ENCODE assay signal across 8 cellular contexts in genomic region chr3:133944641-133945441, GRCh38. TPM values are rescaled to one million over a fixed set of nuclear protein-coding genes. Genes with fewer than 3 reads are reported as not detected.
DNase-seq lines count a peak whose midpoint lies in the region; ATAC-seq and TF ChIP-seq lines count a peak whose summit lies in the region.

No MANE protein-coding gene starts in this region.

- no peak overlapping the region for H3K9ac ChIP-seq in fibroblast of lung (ENCODE audit: insufficient read depth, low read length)

- H4K20me1 ChIP-seq in fibroblast of lung (ENCODE audit: control insufficient read depth, extremely low read depth, insufficient read depth, low read length), result no peaks in the 10 kb centered on the region

- H3K4me3 ChIP-seq in fibroblast of lung (replicated peaks in 1 of 4; ENCODE audit: control extremely low read depth in 1 of 4, insufficient read depth in 1 of 4, low read depth in 3 of 4, low read length in 4 of 4), result no peak overlapping the region
- no peak overlapping the region for H3K4me3 ChIP-seq in CD4-positive, alpha-beta memory T cell (ENCODE audit: low read length in 2 of 2)

- ATAC-seq in T-cell (replicated peaks in 1 of 4), result no peak

- no peak overlapping the region for H3K27ac Mint-ChIP-seq in CD4-positive, alpha-beta memory T cell
- no peak overlapping the region for H3K27ac Mint-ChIP-seq in T-cell

- peak overlapping the region; percentile 32 for H3K27ac ChIP-seq in fibroblast of lung (ENCODE audit: insufficient read depth, low read length)
- no peak overlapping the region for H3K27ac ChIP-seq in CD4-positive, alpha-beta memory T cell (ENCODE audit: low read depth, low read length)

- POLR2A ChIA-PET in CD4-positive, alpha-beta memory T cell (lab: Charles Lee; ENCODE audit: partially characterized antibody), result no interaction called here
- POLR2A ChIA-PET in T-cell (lab: Charles Lee), result no interaction called here

- no peak overlapping the region for H3K4me3 Mint-ChIP-seq in CD4-positive, alpha-beta memory T cell
- no peak overlapping the region for H3K4me3 Mint-ChIP-seq in T-cell

- TF ChIP-seq CTCF in fibroblast of lung (conservative IDR thresholded peaks at IDR 0.05 in 1 of 2, IDR thresholded peaks at IDR 0.05 in 1 of 2; ENCODE audit: low read depth in 1 of 2, low read length in 2 of 2), result peak in 1 of 2 donors; percentile 1

- H3K4me1 Mint-ChIP-seq in CD4-positive, alpha-beta memory T cell, result peaks cover 3 to 7% (median 6%) of the 10 kb centered on the region in 4 donors
- peaks cover 9 to 17% (median 11%) of the 10 kb centered on the region in 3 donors for H3K4me1 Mint-ChIP-seq in T-cell

- H3K9me3 Mint-ChIP-seq in CD4-positive, alpha-beta memory T cell, result no peaks in the 10 kb centered on the region
- no peaks in the 10 kb centered on the region for H3K9me3 Mint-ChIP-seq in T-cell

- H3K36me3 ChIP-seq in fibroblast of lung (ENCODE audit: control insufficient read depth, insufficient read depth, low read length), result no peaks in the 10 kb centered on the region
- H3K36me3 ChIP-seq in CD4-positive, alpha-beta memory T cell (ENCODE audit: insufficient read depth, low read length), result no peaks in the 10 kb centered on the region

- H3K27me3 Mint-ChIP-seq in CD4-positive, alpha-beta memory T cell, result peaks cover 2 to 9% of the 10 kb centered on the region in 2 donors
- peaks cover 0 to 8% of the 10 kb centered on the region in 2 donors for H3K27me3 Mint-ChIP-seq in T-cell

- peak overlapping the region; percentile 73 for H3K4me2 ChIP-seq in fibroblast of lung (ENCODE audit: extremely low read depth, insufficient read depth, low read length)

- no peaks in the 10 kb centered on the region for H3K79me2 ChIP-seq in fibroblast of lung (ENCODE audit: control insufficient read depth, insufficient read depth, low read length)

- H3K9me3 ChIP-seq in fibroblast of lung (ENCODE audit: control insufficient read depth, insufficient read depth, low read depth, low read length), result no peaks in the 10 kb centered on the region
- H3K9me3 ChIP-seq in CD4-positive, alpha-beta memory T cell (ENCODE audit: control insufficient read depth in 1 of 2, low read length in 2 of 2), result no peaks in the 10 kb centered on the region

- peaks cover 24% of the 10 kb centered on the region for H3K4me1 ChIP-seq in fibroblast of lung (ENCODE audit: control insufficient read depth, extremely low read depth, insufficient read depth, low read length)
- no peaks in the 10 kb centered on the region for H3K4me1 ChIP-seq in CD4-positive, alpha-beta memory T cell (ENCODE audit: insufficient read depth, low read length)

- H3K27me3 ChIP-seq in fibroblast of lung (ENCODE audit: control insufficient read depth, insufficient read depth, low read length), result no peaks in the 10 kb centered on the region
- H3K27me3 ChIP-seq in CD4-positive, alpha-beta memory T cell (ENCODE audit: insufficient read depth, low read length), result no peaks in the 10 kb centered on the region

- no peaks in the 10 kb centered on the region for H3K36me3 Mint-ChIP-seq in CD4-positive, alpha-beta memory T cell
- H3K36me3 Mint-ChIP-seq in T-cell, result no peaks in the 10 kb centered on the region

- intact Hi-C loops in posterior vena cava (cut with DNase I), result no loop called here
- intact Hi-C loops in CD4-positive, alpha-beta memory T cell (cut with micrococcal nuclease), result no loop called here

- H2AFZ ChIP-seq in fibroblast of lung (ENCODE audit: low read length), result no peak overlapping the region

- CTCF ChIA-PET in CD4-positive, alpha-beta memory T cell (lab: Charles Lee; ENCODE audit: partially characterized antibody), result interaction anchor here (0.6 to 1.5 kb wide), 3 partner anchors 17 to 695 kb away, joined by 3 read pairs; no protein-coding TSS in a partner anchor
- CTCF ChIA-PET in T-cell (lab: Charles Lee), result no interaction called here

- DNase-seq in EL (peak; percentile 84), RPMI8226 (peak; percentile 85), fibroblast of lung (ENCODE audit: low read depth in 2 of 2) (peak; percentile 95), posterior vena cava (ENCODE audit: low spot score) (peak; percentile 70), amygdala (lab: John Stamatoyannopoulos, UW) (no peak), NCI-H1694 (lab: John Stamatoyannopoulos, UW) (no peak), T-cell (no peak)
- DNase-seq in CD4-positive, alpha-beta memory T cell, result no peak

RNA-seq across cellular contexts. Expression of gene RAB6B, which starts 49.2 kb away (rescaled TPM):
- 0.51 and 0.83 TPM in 2 replicates for total RNA-seq in fibroblast of lung
- polyA plus RNA-seq in fibroblast of lung, result 1.5 and 2.1 TPM in 2 replicates
- polyA plus RNA-seq in fibroblast of lung (2012), result 1.9 and 2.9 TPM in 2 replicates
- polyA minus RNA-seq in fibroblast of lung (ENCODE audit: low replicate concordance), result 0.08 and 1.8 TPM in 2 replicates
- 1 to 10 TPM; 6.9 to 8.9 TPM for total RNA-seq in posterior vena cava
- 1 to 10 TPM in 1 of 2 experiments, under 1 TPM in 1; 0.55 to 1.8 TPM for total RNA-seq in CD4-positive, alpha-beta memory T cell
- under 1 TPM; 0.34 to 0.37 TPM for polyA plus RNA-seq in CD4-positive, alpha-beta memory T cell
- total RNA-seq in T-cell, result 1 to 10 TPM in 2 of 5 donors, under 1 TPM in 3; 0.23 to 2.4 (median 0.76) TPM

Comparison
In these comparisons a context has a peak if more than half of its experiments do, and no peak if none do; other contexts are left out.
1. DNase-seq: peak in EL (single experiment), RPMI8226 (single experiment), fibroblast of lung (2 of 2) and posterior vena cava (single experiment); none in CD4-positive, alpha-beta memory T cell (0 of 5), amygdala (0 of 56), NCI-H1694 (single experiment) and T-cell (0 of 34).